ENCODE assay signal across 8 cellular contexts in the genomic region with DNA sequence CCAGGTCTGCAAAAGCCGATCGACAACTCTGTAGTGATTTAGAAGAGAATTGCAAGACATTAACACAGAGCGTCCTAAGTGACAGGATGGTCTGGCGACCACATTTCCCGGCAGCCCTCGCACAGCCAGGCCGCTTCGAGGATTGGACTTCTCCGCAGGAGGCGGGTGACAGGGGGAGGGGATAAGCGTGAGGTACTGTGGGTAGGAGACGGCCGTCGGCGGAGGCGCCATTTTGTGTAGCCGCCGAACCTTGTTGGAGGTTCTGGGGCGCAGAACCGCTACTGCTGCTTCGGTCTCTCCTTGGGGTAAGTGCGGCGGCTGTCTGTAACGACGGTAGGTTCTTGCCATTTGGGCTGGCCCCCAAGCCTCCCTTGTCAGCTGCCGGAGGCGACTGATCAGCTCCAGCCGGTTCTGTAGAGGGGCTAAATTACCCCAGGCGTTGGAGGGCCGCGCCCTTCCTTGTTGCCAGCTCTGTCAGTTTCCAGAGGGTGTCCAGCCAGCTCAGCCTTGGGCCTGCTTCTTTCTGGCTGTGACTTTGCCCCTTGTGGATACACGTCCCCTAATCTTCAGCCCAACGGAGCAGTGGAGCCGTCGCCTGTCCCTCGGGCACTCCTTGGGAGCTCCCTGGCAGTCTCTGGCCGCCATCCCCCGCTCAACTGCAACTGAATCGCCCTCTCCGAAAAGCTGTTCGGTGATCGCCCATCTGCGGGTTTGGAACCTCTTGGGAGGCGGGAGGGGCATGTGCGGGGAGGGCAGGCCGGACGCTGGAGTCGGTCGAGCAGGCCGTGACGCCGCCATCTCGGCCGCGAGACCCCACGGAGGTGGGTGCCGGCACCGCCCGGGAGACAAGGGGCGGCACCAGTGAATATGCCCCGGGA. TPM values are rescaled to one million over a fixed set of nuclear protein-coding genes. Genes with fewer than 3 reads are reported as not detected.
DNase-seq lines count a peak whose midpoint lies in the region; ATAC-seq, FAIRE-seq and TF ChIP-seq lines count a peak whose summit lies in the region.

A gene (plus strand): TSS at position 195 of the 878 bp plus-strand sequence. CDS start 1,516 bp downstream, outside the sequence.

- BruUV-seq in OCI-LY7 (replicated peaks; lab: Mats Ljungman, UMichigan) (no TSS peak), endothelial cell of umbilical vein (replicated peaks; lab: Mats Ljungman, UMichigan) (TSS peak; percentile 80)

- dilution Hi-C loops in endothelial cell of umbilical vein (cut with MboI; ENCODE audit: extremely low pct_ligation_motif_present, low sequenced_read_pairs): no loop called here

- no peaks in the 10 kb centered on the region for H3K9me1 ChIP-seq in endothelial cell of umbilical vein (replicated peaks; ENCODE audit: control insufficient read depth, extremely low read depth, insufficient read depth, low read length)

- H3K36me3 ChIP-seq in HUES64 (ENCODE audit: insufficient read depth, low read length) (peaks cover 38% of the 10 kb centered on the region), OCI-LY7 (ENCODE audit: insufficient read depth, low read length) (peaks cover 44% of the 10 kb centered on the region), endothelial cell of umbilical vein (ENCODE audit: control insufficient read depth in 2 of 2, extremely low read depth in 1 of 2, insufficient read depth in 2 of 2, low read length in 2 of 2) (peaks cover 21 to 29% of the 10 kb centered on the region in 2 experiments)

- H3K4me1 ChIP-seq in HUES64 (ENCODE audit: insufficient read depth, low read length) (peaks cover 8% of the 10 kb centered on the region), OCI-LY7 (ENCODE audit: insufficient read depth, low read length, poor library complexity, severe bottlenecking) (peaks cover 18% of the 10 kb centered on the region), endothelial cell of umbilical vein (ENCODE audit: control insufficient read depth, extremely low read depth, insufficient read depth, low read length) (peaks cover 14% of the 10 kb centered on the region)

- no peaks in the 10 kb centered on the region for H3K9me2 ChIP-seq in OCI-LY7 (ENCODE audit: insufficient read depth, low read length)

- no peaks in the 10 kb centered on the region for H3K27me3 ChIP-seq in HUES64 (ENCODE audit: insufficient read depth, low read length)
- H3K27me3 ChIP-seq in endothelial cell of umbilical vein (ENCODE audit: control insufficient read depth in 2 of 2, insufficient read depth in 2 of 2, low read length in 2 of 2): no peaks in the 10 kb centered on the region

- H3K9me3 ChIP-seq in HUES64 (ENCODE audit: insufficient read depth, low read depth, low read length) (peaks cover 7% of the 10 kb centered on the region; the same call in 1 of the 2 replicates), OCI-LY7 (ENCODE audit: low read length) (no peaks in the 10 kb centered on the region), endothelial cell of umbilical vein (replicated peaks; ENCODE audit: control insufficient read depth, insufficient read depth, low read length) (no peaks in the 10 kb centered on the region)

- H2AFZ ChIP-seq in OCI-LY7 (ENCODE audit: low read length) (peak within 1 kb of the TSS; percentile 93), endothelial cell of umbilical vein (ENCODE audit: low read depth, low read length) (peak within 1 kb of the TSS; percentile 85)

- H3K27ac ChIP-seq in HUES64 (ENCODE audit: low read depth, low read length) (peak within 1 kb of the TSS; percentile 86), OCI-LY7 (ENCODE audit: low read depth, low read length, poor library complexity, severe bottlenecking) (peak within 1 kb of the TSS; percentile 66), endothelial cell of umbilical vein (ENCODE audit: insufficient read depth, low read depth, low read length) (peak within 1 kb of the TSS; percentile 90)

- peak; percentile 81 for DNase-seq in Caki2 (ENCODE audit: low read depth)
- DNase-seq in OCI-LY7 (ENCODE audit: low spot score): peak; percentile 92
- DNase-seq in activated T-cell treated with anti-CD3 and anti-CD28 coated beads for 1 hour (ENCODE audit: low read depth): peak; percentile 86
- peak; percentile 92 for DNase-seq in endothelial cell of umbilical vein (ENCODE audit: low read depth, low spot score)
- peak; percentile 93 for DNase-seq in midbrain (lab: John Stamatoyannopoulos, UW)
- peak; percentile 78 to 86 for DNase-seq in stimulated activated CD8-positive, alpha-beta memory T cell treated with anti-CD3 and anti-CD28 coated beads, Interleukin-2, amount 100 ng/mL, for 1 hour (ENCODE audit: low read depth in 2 of 2)

- CTCF ChIA-PET in OCI-LY7 (lab: Charles Lee; ENCODE audit: unreplicated experiment) (no interaction called here), endothelial cell of umbilical vein (lab: Charles Lee) (interaction anchor here (0.9 to 1.5 kb wide), 3 partner anchors 21 to 385 kb away, joined by 4 read pairs; no protein-coding TSS in a partner anchor)

- no peak for TF ChIP-seq CTCF in OCI-LY7 (conservative IDR thresholded peaks at IDR 0.05; ENCODE audit: low read length)
- TF ChIP-seq CTCF in endothelial cell of umbilical vein (IDR thresholded peaks at IDR 0.05; ENCODE audit: extremely low read depth in 1 of 2, insufficient read depth in 1 of 2, low read depth in 1 of 2, low read length in 2 of 2): no peak

- POLR2A ChIA-PET in OCI-LY7 (lab: Charles Lee): interaction anchor here (0.6 to 1.1 kb wide), 2 partner anchors 25 to 414 kb away, joined by 3 read pairs; no protein-coding TSS in a partner anchor
- POLR2A ChIA-PET in endothelial cell of umbilical vein (lab: Charles Lee): interaction anchor here (0.6 kb wide), 1 partner anchor 304 kb away, joined by 4 read pairs; no protein-coding TSS in a partner anchor

- in situ Hi-C loops in Caki2 (cut with HindIII; ENCODE audit: low pct_unique_long_range_greater_than_20kb, low sequenced_read_pairs): no loop called here

- H3K79me2 ChIP-seq in OCI-LY7 (ENCODE audit: insufficient read depth, low read depth, low read length) (peaks cover 40% of the 10 kb centered on the region), endothelial cell of umbilical vein (ENCODE audit: control insufficient read depth, insufficient read depth, low read length) (peaks cover 42% of the 10 kb centered on the region)

- peaks cover 18% of the 10 kb centered on the region; the same call in 1 of the 2 replicates for H4K20me1 ChIP-seq in OCI-LY7 (ENCODE audit: insufficient read depth, low read length)
- H4K20me1 ChIP-seq in endothelial cell of umbilical vein (replicated peaks; ENCODE audit: control insufficient read depth, extremely low read depth, insufficient read depth, low read length): peaks cover 3% of the 10 kb centered on the region

- WGBS in HUES64: 1% methylated on average over 61 of the region's 61 CpGs

- intact Hi-C loops in OCI-LY7 (cut with micrococcal nuclease; ENCODE audit: unreplicated experiment): loop anchor here (5.0 kb wide), 1 partner anchor 147 kb away; a partner anchor contains a TSS
- intact Hi-C loops in endothelial cell of umbilical vein (cut with micrococcal nuclease): loop anchor here (5.0 to 10.0 kb wide), 3 partner anchors 144 to 364 kb away; a partner anchor contains a TSS

- H3K4me2 ChIP-seq in OCI-LY7 (ENCODE audit: low read length): peak within 1 kb of the TSS; percentile 70
- peak within 1 kb of the TSS; percentile 83 for H3K4me2 ChIP-seq in endothelial cell of umbilical vein (ENCODE audit: insufficient read depth, low read length)

- TF ChIP-seq POLR2A in endothelial cell of umbilical vein (IDR thresholded peaks at IDR 0.05; ENCODE audit: low read depth, low read length): peak; percentile 89

- peak within 1 kb of the TSS; percentile 97 for H3K4me3 ChIP-seq in HUES64 (ENCODE audit: low read length)
- peak within 1 kb of the TSS; percentile 96 for H3K4me3 ChIP-seq in OCI-LY7 (ENCODE audit: low read depth, low read length, poor library complexity, severe bottlenecking)
- peak within 1 kb of the TSS; percentile 62 to 82 (median 82) for H3K4me3 ChIP-seq in endothelial cell of umbilical vein (replicated peaks in 1 of 3; ENCODE audit: insufficient read depth in 1 of 3, low read depth in 1 of 3, low read length in 3 of 3)

- FAIRE-seq in endothelial cell of umbilical vein (lab: Jason Lieb, UNC): peak; percentile 95

- peak within 1 kb of the TSS; percentile 97 for H3K9ac ChIP-seq in HUES64 (ENCODE audit: low read depth, low read length)
- peak within 1 kb of the TSS; percentile 99 for H3K9ac ChIP-seq in endothelial cell of umbilical vein (replicated peaks; ENCODE audit: extremely low read depth, insufficient read depth, low read length)

- ATAC-seq in GM21423 (IDR thresholded peaks at IDR 0.05; ENCODE audit: unreplicated experiment): peak; percentile 98

TF ChIP-seq in endothelial cell of umbilical vein, 7 proteins besides CTCF, POLR2A, EP300 and RAD21:
- no peak for TF ChIP-seq FOS (IDR thresholded peaks at IDR 0.05; ENCODE audit: borderline replicate concordance, insufficient read depth, low read length)
- TF ChIP-seq, protein P1, sequence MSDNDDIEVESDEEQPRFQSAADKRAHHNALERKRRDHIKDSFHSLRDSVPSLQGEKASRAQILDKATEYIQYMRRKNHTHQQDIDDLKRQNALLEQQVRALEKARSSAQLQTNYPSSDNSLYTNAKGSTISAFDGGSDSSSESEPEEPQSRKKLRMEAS (IDR thresholded peaks at IDR 0.05; ENCODE audit: insufficient read depth, insufficient read length): peak; percentile 49
- TF ChIP-seq MYC (IDR thresholded peaks at IDR 0.05; ENCODE audit: low read depth, low read length): no peak
- TF ChIP-seq GATA2 (IDR thresholded peaks at IDR 0.05; ENCODE audit: insufficient read depth, insufficient read length, low read depth, low read length): no peak
- TF ChIP-seq POLR2AphosphoS5 (IDR thresholded peaks at IDR 0.05; ENCODE audit: insufficient read depth, low read depth, low read length): peak; percentile 92

RNA-seq across cellular contexts. Expression of the gene that starts here (rescaled TPM):
- 42.3 and 44.1 TPM in 2 replicates for total RNA-seq in Caki2 (2014; rRNA removed; shearing (Covaris generic); ENCODE audit: low replicate concordance)
- polyA plus RNA-seq in HUES64 (2013, experiment 1 of 2): 65.4 TPM
- 75.9 TPM for polyA plus RNA-seq in HUES64 (2013, experiment 2 of 2)
- total RNA-seq in OCI-LY7 (2014; rRNA removed; shearing (Covaris generic)): 139 and 192 TPM in 2 replicates
- total RNA-seq in OCI-LY7 (2022) (197 and 223 TPM in 2 replicates), endothelial cell of umbilical vein (188 and 190 TPM in 2 replicates)
- polyA plus RNA-seq in endothelial cell of umbilical vein: 218 and 281 TPM in 2 replicates
- polyA plus RNA-seq in endothelial cell of umbilical vein (2011; cell fraction: cytosol; rRNA removed): 76.5 and 95.5 TPM in 2 replicates
- 1,244 and 1,382 TPM in 2 replicates for polyA plus RNA-seq in endothelial cell of umbilical vein (2011; cell fraction: nucleus; rRNA removed)
- polyA plus RNA-seq in endothelial cell of umbilical vein (2012): 98.0 and 104 TPM in 2 replicates
- 405 and 471 TPM in 2 replicates for polyA minus RNA-seq in endothelial cell of umbilical vein
- polyA minus RNA-seq in endothelial cell of umbilical vein (2011; cell fraction: cytosol; rRNA and poly(A)+ RNA removed): 55.8 TPM
- 412 and 623 TPM in 2 replicates for polyA minus RNA-seq in endothelial cell of umbilical vein (2011; cell fraction: nucleus; rRNA and poly(A)+ RNA removed)

Comparison
In these comparisons a context has a peak if more than half of its experiments do, and no peak if none do; other contexts are left out.
1. Peak in every context shown above with its lines: DNase-seq, ATAC-seq, H3K4me3 ChIP-seq and H3K27ac ChIP-seq.